In genomic region chr2:233049194-233049761, GRCh38 we compare ENCODE assay signal across 18 cellular contexts. TPM values are rescaled to one million over a fixed set of nuclear protein-coding genes. Genes with fewer than 3 reads are reported as not detected.
DNase-seq lines count a peak whose midpoint lies in the region; ATAC-seq and TF ChIP-seq lines count a peak whose summit lies in the region.
"Had no signal": no experiment of that assay in that cellular context is flagged by ENCODE, and none has a peak within 500 bp of the region (broad histone marks: within the 10 kb centered on the region; RNA-seq: fewer than 3 reads in every experiment).

No MANE protein-coding gene starts in this region.

- no peaks in the 10 kb centered on the region for H3K9me3 ChIP-seq in GM23248 (ENCODE audit: low read depth)
- H3K9me3 ChIP-seq: MG63 had no signal

- in situ Hi-C loops in GM23248 (cut with MboI): no loop called here

- H3K27me3 ChIP-seq in GM23248 (replicated peaks; ENCODE audit: insufficient read depth): no peaks in the 10 kb centered on the region
- H3K27me3 ChIP-seq: MG63 had no signal

- H3K36me3 ChIP-seq in GM23248 (ENCODE audit: low read depth): no peaks in the 10 kb centered on the region
- H3K36me3 ChIP-seq: MG63 had no signal

- no peaks in the 10 kb centered on the region for H3K9me2 ChIP-seq in GM23248 (ENCODE audit: insufficient read depth)

- H3K9ac ChIP-seq in GM23248: no peak overlapping the region

- intact Hi-C loops in activated CD8-positive, alpha-beta T cell treated with anti-CD3 and anti-CD28 coated beads for 36 hours (cut with micrococcal nuclease): no loop called here

- H3K4me2 ChIP-seq in GM23248 (ENCODE audit: unreplicated experiment): no peak overlapping the region

- H3K79me2 ChIP-seq in GM23248 (ENCODE audit: insufficient read depth): no peaks in the 10 kb centered on the region

- peak; percentile 38 for DNase-seq in activated CD8-positive, alpha-beta T cell treated with anti-CD3 and anti-CD28 coated beads, Interleukin-2, amount 10 ng/mL, durations not matched to agents 7 days and 5 days
- no peak for DNase-seq in activated CD8-positive, alpha-beta T cell treated with anti-CD3 and anti-CD28 coated beads for 36 hours
- peak; percentile 79 for DNase-seq in RPMI7951 (ENCODE audit: low read depth)
- no peak for DNase-seq in stimulated activated effector memory CD8-positive, alpha-beta T cell treated with anti-CD3 and anti-CD28 coated beads, Interleukin-12 subunit alpha, Interleukin-12 subunit beta, amount 100 ng/mL, for 72 hours (ENCODE audit: low spot score in 2 of 2)
- no peak for DNase-seq in DMS114 treated with DMSO at 0.1 percent for 48 hours (lab: John Stamatoyannopoulos, UW; ENCODE audit: unreplicated experiment)
- no peak for DNase-seq in GM23248
- DNase-seq: 8988T, C1 segment of cervical spinal cord, MG63, NCI-H1694 treated with DMSO at 0.1 percent for 48 hours, NCI-H510A treated with DMSO at 0.1 percent for 48 hours had no signal

- no peak for ATAC-seq in activated CD8-positive, alpha-beta T cell treated with anti-CD3 and anti-CD28 coated beads, Interleukin-2, amount 10 ng/mL, durations not matched to agents 7 days and 5 days
- ATAC-seq in activated CD8-positive, alpha-beta T cell treated with anti-CD3 and anti-CD28 coated beads for 36 hours: no peak
- ATAC-seq in esophagus mucosa (peak; percentile 69), GM18517 (IDR thresholded peaks at IDR 0.05; ENCODE audit: unreplicated experiment) (no peak)
- peak; percentile 64 for ATAC-seq in stimulated activated effector memory CD8-positive, alpha-beta T cell treated with anti-CD3 and anti-CD28 coated beads, Interleukin-12 subunit alpha, Interleukin-12 subunit beta, amount 100 ng/mL, for 72 hours

- peaks cover 29% of the 10 kb centered on the region for H3K27me3 Mint-ChIP-seq in activated CD8-positive, alpha-beta T cell treated with anti-CD3 and anti-CD28 coated beads, Interleukin-2, amount 10 ng/mL, durations not matched to agents 7 days and 5 days (ENCODE audit: low read depth)
- H3K27me3 Mint-ChIP-seq in activated CD8-positive, alpha-beta T cell treated with anti-CD3 and anti-CD28 coated beads for 36 hours: peaks cover 3% of the 10 kb centered on the region

- no peak overlapping the region for H3K4me3 ChIP-seq in GM23248
- H3K4me3 ChIP-seq: MG63 had no signal

- no peak for TF ChIP-seq CTCF in activated CD8-positive, alpha-beta T cell treated with anti-CD3 and anti-CD28 coated beads for 36 hours (IDR thresholded peaks at IDR 0.05)

- H3K4me1 ChIP-seq in GM23248 (ENCODE audit: insufficient read depth): peaks cover 7% of the 10 kb centered on the region; the same call in 1 of the 2 replicates

- H3K27ac Mint-ChIP-seq in activated CD8-positive, alpha-beta T cell treated with anti-CD3 and anti-CD28 coated beads, Interleukin-2, amount 10 ng/mL, durations not matched to agents 7 days and 5 days: no peak overlapping the region
- no peak overlapping the region for H3K27ac Mint-ChIP-seq in activated CD8-positive, alpha-beta T cell treated with anti-CD3 and anti-CD28 coated beads for 36 hours
- peak overlapping the region; percentile 26 for H3K27ac Mint-ChIP-seq in stimulated activated effector memory CD8-positive, alpha-beta T cell treated with anti-CD3 and anti-CD28 coated beads, Interleukin-12 subunit alpha, Interleukin-12 subunit beta, amount 100 ng/mL, for 72 hours
- H3K27ac Mint-ChIP-seq: T-helper 1 cell treated with Interleukin-12 subunit alpha and Interleukin-12 subunit beta and Interleukin-4 antibody, amounts not matched to agents 30 μg/mL and 1 μg/mL, for 36 hours had no signal

- H3K9me3 Mint-ChIP-seq in activated CD8-positive, alpha-beta T cell treated with anti-CD3 and anti-CD28 coated beads, Interleukin-2, amount 10 ng/mL, durations not matched to agents 7 days and 5 days (ENCODE audit: insufficient read depth): no peaks in the 10 kb centered on the region
- no peaks in the 10 kb centered on the region for H3K9me3 Mint-ChIP-seq in activated CD8-positive, alpha-beta T cell treated with anti-CD3 and anti-CD28 coated beads for 36 hours
- H3K9me3 Mint-ChIP-seq in stimulated activated effector memory CD8-positive, alpha-beta T cell treated with anti-CD3 and anti-CD28 coated beads, Interleukin-12 subunit alpha, Interleukin-12 subunit beta, amount 100 ng/mL, for 72 hours: no peaks in the 10 kb centered on the region
- H3K9me3 Mint-ChIP-seq: T-helper 1 cell treated with Interleukin-12 subunit alpha and Interleukin-12 subunit beta and Interleukin-4 antibody, amounts not matched to agents 30 μg/mL and 1 μg/mL, for 36 hours had no signal

- H3K27ac ChIP-seq in GM23248: no peak overlapping the region

- H2AFZ ChIP-seq in GM23248: no peak overlapping the region

- 31 to 34% methylated on average over 4 of the region's 4 CpGs for WGBS in GM23248 (ENCODE audit: low coverage in 1 of 2, low lambda C conversion rate in 2 of 2, missing lambda C conversion rate in 2 of 2), 2 experiments

- peaks cover 7% of the 10 kb centered on the region; the same call in 1 of the 2 replicates for H3F3A ChIP-seq in GM23248 (ENCODE audit: insufficient read depth)

- POLR2A ChIA-PET in activated CD8-positive, alpha-beta T cell treated with anti-CD3 and anti-CD28 coated beads, Interleukin-2, amount 10 ng/mL, durations not matched to agents 7 days and 5 days (lab: Charles Lee): interaction anchor here (0.6 kb wide), 1 partner anchor 85 kb away, joined by 3 read pairs; no protein-coding TSS in a partner anchor
- POLR2A ChIA-PET in activated CD8-positive, alpha-beta T cell treated with anti-CD3 and anti-CD28 coated beads for 36 hours (lab: Charles Lee): interaction anchor here (2.7 kb wide), 1 partner anchor 10 kb away, joined by 11 read pairs; the partner anchor contains the start of gene INPP5D

- H4K20me1 ChIP-seq in GM23248 (ENCODE audit: insufficient read depth): no peaks in the 10 kb centered on the region

- peaks cover 14% of the 10 kb centered on the region for H3K4me1 Mint-ChIP-seq in activated CD8-positive, alpha-beta T cell treated with anti-CD3 and anti-CD28 coated beads, Interleukin-2, amount 10 ng/mL, durations not matched to agents 7 days and 5 days (ENCODE audit: low read depth)
- H3K4me1 Mint-ChIP-seq in activated CD8-positive, alpha-beta T cell treated with anti-CD3 and anti-CD28 coated beads for 36 hours (ENCODE audit: low read depth): peaks cover 5% of the 10 kb centered on the region
- peaks cover 49% of the 10 kb centered on the region for H3K4me1 Mint-ChIP-seq in stimulated activated effector memory CD8-positive, alpha-beta T cell treated with anti-CD3 and anti-CD28 coated beads, Interleukin-12 subunit alpha, Interleukin-12 subunit beta, amount 100 ng/mL, for 72 hours

- CTCF ChIA-PET in activated CD8-positive, alpha-beta T cell treated with anti-CD3 and anti-CD28 coated beads, Interleukin-2, amount 10 ng/mL, durations not matched to agents 7 days and 5 days (lab: Charles Lee): interaction anchor here (1.3 kb wide), 1 partner anchor 10 kb away, joined by 3 read pairs; no protein-coding TSS in a partner anchor
- CTCF ChIA-PET in activated CD8-positive, alpha-beta T cell treated with anti-CD3 and anti-CD28 coated beads for 36 hours (lab: Charles Lee): interaction anchor here (2.8 kb wide), 1 partner anchor 10 kb away, joined by 11 read pairs; the partner anchor contains the start of gene INPP5D

- H3K4me3 Mint-ChIP-seq in activated CD8-positive, alpha-beta T cell treated with anti-CD3 and anti-CD28 coated beads, Interleukin-2, amount 10 ng/mL, durations not matched to agents 7 days and 5 days: no peak overlapping the region
- H3K4me3 Mint-ChIP-seq in activated CD8-positive, alpha-beta T cell treated with anti-CD3 and anti-CD28 coated beads for 36 hours: no peak overlapping the region
- H3K4me3 Mint-ChIP-seq in stimulated activated effector memory CD8-positive, alpha-beta T cell treated with anti-CD3 and anti-CD28 coated beads, Interleukin-12 subunit alpha, Interleukin-12 subunit beta, amount 100 ng/mL, for 72 hours: no peak overlapping the region
- H3K4me3 Mint-ChIP-seq: T-helper 1 cell treated with Interleukin-12 subunit alpha and Interleukin-12 subunit beta and Interleukin-4 antibody, amounts not matched to agents 30 μg/mL and 1 μg/mL, for 36 hours had no signal

- no peaks in the 10 kb centered on the region for H3K36me3 Mint-ChIP-seq in activated CD8-positive, alpha-beta T cell treated with anti-CD3 and anti-CD28 coated beads, Interleukin-2, amount 10 ng/mL, durations not matched to agents 7 days and 5 days (ENCODE audit: low read depth)
- no peaks in the 10 kb centered on the region for H3K36me3 Mint-ChIP-seq in activated CD8-positive, alpha-beta T cell treated with anti-CD3 and anti-CD28 coated beads for 36 hours (ENCODE audit: low read depth)
- H3K36me3 Mint-ChIP-seq in stimulated activated effector memory CD8-positive, alpha-beta T cell treated with anti-CD3 and anti-CD28 coated beads, Interleukin-12 subunit alpha, Interleukin-12 subunit beta, amount 100 ng/mL, for 72 hours: peaks cover 5% of the 10 kb centered on the region

RNA-seq across cellular contexts. Expression of gene INPP5D, which starts 10.9 kb away (rescaled TPM):
- 100 to 1,000 TPM; 108 to 122 TPM for total RNA-seq in activated CD8-positive, alpha-beta T cell treated with anti-CD3 and anti-CD28 coated beads, Interleukin-2, amount 10 ng/mL, durations not matched to agents 7 days and 5 days
- total RNA-seq in activated CD8-positive, alpha-beta T cell treated with anti-CD3 and anti-CD28 coated beads for 36 hours: 10 to 100 TPM; 38.6 to 40.2 TPM
- total RNA-seq in RPMI7951 (2014; rRNA removed; shearing (Covaris generic)): 0.24 and 1.1 TPM in 2 replicates
- total RNA-seq in esophagus mucosa: 6.2 TPM
- total RNA-seq in GM23248 (2014; rRNA removed; shearing (Covaris generic)): not detected in 2 replicates
- 0.13 and 0.23 TPM in 2 replicates for polyA plus RNA-seq in GM23248 (2016; fragmentation: Nextera tagmentation; extraction: Ambion mirVana)
- total RNA-seq: Daoy had no signal

RNA-seq across cellular contexts. Expression of gene NEU2, which starts 16.8 kb away (rescaled TPM):
- not detected for total RNA-seq in activated CD8-positive, alpha-beta T cell treated with anti-CD3 and anti-CD28 coated beads, Interleukin-2, amount 10 ng/mL, durations not matched to agents 7 days and 5 days
- not detected for total RNA-seq in activated CD8-positive, alpha-beta T cell treated with anti-CD3 and anti-CD28 coated beads for 36 hours
- total RNA-seq in RPMI7951 (2014; rRNA removed; shearing (Covaris generic)): not detected in 2 replicates
- total RNA-seq in esophagus mucosa: not detected
- not detected in 2 replicates for total RNA-seq in GM23248 (2014; rRNA removed; shearing (Covaris generic))
- not detected in 2 replicates for polyA plus RNA-seq in GM23248 (2016; fragmentation: Nextera tagmentation; extraction: Ambion mirVana)
- total RNA-seq: chondrocyte, Daoy, kidney epithelial cell, mononuclear cell had no signal

RNA-seq across cellular contexts. Expression of gene NGEF, which starts 36.2 kb away (rescaled TPM):
- not detected for total RNA-seq in activated CD8-positive, alpha-beta T cell treated with anti-CD3 and anti-CD28 coated beads, Interleukin-2, amount 10 ng/mL, durations not matched to agents 7 days and 5 days
- total RNA-seq in activated CD8-positive, alpha-beta T cell treated with anti-CD3 and anti-CD28 coated beads for 36 hours: under 1 TPM in 1 of 2 experiments, not detected in 1; 0.63 TPM
- total RNA-seq in RPMI7951 (2014; rRNA removed; shearing (Covaris generic)): 35.4 and 38.4 TPM in 2 replicates
- 6.1 TPM for total RNA-seq in esophagus mucosa
- total RNA-seq in GM23248 (2014; rRNA removed; shearing (Covaris generic)): 0.43 TPM in 1 of 2 replicates, not detected in the other
- polyA plus RNA-seq in GM23248 (2016; fragmentation: Nextera tagmentation; extraction: Ambion mirVana): 0.35 TPM in 1 of 2 replicates, not detected in the other

Comparison
In these comparisons a context has a peak if more than half of its experiments do, and no peak if none do; other contexts are left out.
1. DNase-seq: peak in activated CD8-positive, alpha-beta T cell treated with anti-CD3 and anti-CD28 coated beads, Interleukin-2, amount 10 ng/mL, durations not matched to agents 7 days and 5 days (single experiment) and RPMI7951 (single experiment); none in activated CD8-positive, alpha-beta T cell treated with anti-CD3 and anti-CD28 coated beads for 36 hours (single experiment), stimulated activated effector memory CD8-positive, alpha-beta T cell treated with anti-CD3 and anti-CD28 coated beads, Interleukin-12 subunit alpha, Interleukin-12 subunit beta, amount 100 ng/mL, for 72 hours (0 of 2), DMS114 treated with DMSO at 0.1 percent for 48 hours (single experiment) and GM23248 (single experiment).
2. ATAC-seq: peak in esophagus mucosa (single experiment) and stimulated activated effector memory CD8-positive, alpha-beta T cell treated with anti-CD3 and anti-CD28 coated beads, Interleukin-12 subunit alpha, Interleukin-12 subunit beta, amount 100 ng/mL, for 72 hours (single experiment); none in activated CD8-positive, alpha-beta T cell treated with anti-CD3 and anti-CD28 coated beads, Interleukin-2, amount 10 ng/mL, durations not matched to agents 7 days and 5 days (single experiment), activated CD8-positive, alpha-beta T cell treated with anti-CD3 and anti-CD28 coated beads for 36 hours (single experiment) and GM18517 (single experiment).